In genomic region chr1:178209935-178210334, GRCh38 we compare ENCODE assay signal across 24 cellular contexts.
A peak's percentile ranks its signal among the peaks of the same experiment; 100 is the strongest.
DNase-seq lines count a peak whose midpoint lies in the region; ATAC-seq, FAIRE-seq and TF ChIP-seq lines count a peak whose summit lies in the region.
"Had no signal": no experiment of that assay in that cellular context is flagged by ENCODE, and none has a peak within 500 bp of the region (broad histone marks: within the 10 kb centered on the region; RNA-seq: fewer than 3 reads in every experiment).

No MANE protein-coding gene starts in this region.

- no peaks in the 10 kb centered on the region for H3K4me1 Mint-ChIP-seq in endodermal cell
- no peaks in the 10 kb centered on the region for H3K4me1 Mint-ChIP-seq in immature natural killer cell
- H3K4me1 Mint-ChIP-seq: CD14-positive monocyte; CD4-positive, alpha-beta memory T cell; CD4-positive, CD25-positive, alpha-beta regulatory T cell; CD8-positive, alpha-beta memory T cell had no signal

- TF ChIP-seq CTCF in SK-N-SH (IDR thresholded peaks at IDR 0.05) (no peak), HEK293 (tag by site-specific recombination; IDR thresholded peaks at IDR 0.05) (no peak), endodermal cell (conservative IDR thresholded peaks at IDR 0.05) (no peak), pancreas (IDR thresholded peaks at IDR 0.05) (no peak)

- H3K27ac Mint-ChIP-seq in endodermal cell (no peak overlapping the region), immature natural killer cell (no peak overlapping the region)
- H3K27ac Mint-ChIP-seq: CD14-positive monocyte; CD4-positive, alpha-beta memory T cell; CD4-positive, CD25-positive, alpha-beta regulatory T cell; CD8-positive, alpha-beta memory T cell had no signal

- no peak for TF ChIP-seq RAD21 in SK-N-SH (IDR thresholded peaks at IDR 0.05; ENCODE audit: low read length)

- no peak for TF ChIP-seq EP300 in SK-N-SH (IDR thresholded peaks at IDR 0.05; ENCODE audit: borderline replicate concordance in 1 of 2, low read depth in 1 of 2, low read length in 1 of 2)

- H3K9me3 Mint-ChIP-seq in endodermal cell: peaks cover 52% of the 10 kb centered on the region
- peaks cover 24 to 57% (median 33%) of the 10 kb centered on the region in 6 donors for H3K9me3 Mint-ChIP-seq in immature natural killer cell

- H3K9ac ChIP-seq in SK-N-SH (no peak overlapping the region), endodermal cell (ENCODE audit: extremely low read depth, low read length, poor library complexity, severe bottlenecking) (no peak overlapping the region)
- H3K9ac ChIP-seq: BLaER1 had no signal

- no peaks in the 10 kb centered on the region for H3K9me2 ChIP-seq in SK-N-SH

- H3K27ac ChIP-seq in SK-N-SH (ENCODE audit: low read depth in 2 of 2, low read length in 1 of 2) (no peak overlapping the region), HEK293 (ENCODE audit: extremely low read depth, low read depth, low read length) (no peak overlapping the region), endodermal cell (ENCODE audit: low read depth, low read length) (no peak overlapping the region), small intestine (ENCODE audit: low read depth in 1 of 2, low read length in 1 of 2) (no peak overlapping the region), pancreas (no peak overlapping the region)
- H3K27ac ChIP-seq: 22Rv1, BLaER1 had no signal

- WGBS in SK-N-SH (ENCODE audit: low lambda C conversion rate): 97% methylated on average over 1 of the region's 1 CpG
- WGBS in endodermal cell (ENCODE audit: insufficient coverage in 1 of 2, insufficient read length in 1 of 2), 2 experiments: 80 to 91% methylated on average over 1 of the region's 1 CpG
- WGBS in small intestine, 3 donors: 94 to 97% (median 96%) methylated on average over 1 of the region's 1 CpG
- 98 to 100% methylated on average over 1 of the region's 1 CpG for WGBS in pancreas, 2 donors

- intact Hi-C loops in pancreas (cut with DNase I): no loop called here

- DNase-seq in SK-N-SH: no peak
- no peak for DNase-seq in endodermal cell
- DNase-seq in small intestine: no peak
- no peak for DNase-seq in immature natural killer cell
- DNase-seq in pancreas: no peak
- DNase-seq: ACHN; BE2C; C1 segment of cervical spinal cord; Calu3; CD4-positive, alpha-beta memory T cell; CD4-positive, CD25-positive, alpha-beta regulatory T cell; CD8-positive, alpha-beta memory T cell; COR-L47; DMS79 treated with DMSO at 0.1 percent for 48 hours; GF-D8 had no signal

- no peak overlapping the region for H3K4me2 ChIP-seq in SK-N-SH
- H3K4me2 ChIP-seq: BLaER1 had no signal

- H3K4me1 ChIP-seq in SK-N-SH (ENCODE audit: control insufficient read depth in 1 of 2, insufficient read depth in 2 of 2, low read depth in 1 of 2, low read length in 1 of 2) (no peaks in the 10 kb centered on the region), HEK293 (ENCODE audit: control insufficient read depth, insufficient read depth, low read length) (no peaks in the 10 kb centered on the region), endodermal cell (ENCODE audit: control insufficient read depth, insufficient read depth, low read length) (no peaks in the 10 kb centered on the region), small intestine (ENCODE audit: control insufficient read depth in 2 of 2, insufficient read depth in 1 of 2, low read depth in 1 of 2, low read length in 1 of 2) (no peaks in the 10 kb centered on the region), pancreas (no peaks in the 10 kb centered on the region)
- H3K4me1 ChIP-seq: BE2C, BLaER1 had no signal

- H3K36me3 Mint-ChIP-seq in endodermal cell (ENCODE audit: low read depth) (peaks cover 34% of the 10 kb centered on the region), immature natural killer cell (peaks cover 0 to 3% (median 0%) of the 10 kb centered on the region in 3 donors)
- H3K36me3 Mint-ChIP-seq: CD4-positive, CD25-positive, alpha-beta regulatory T cell had no signal

- H2AFZ ChIP-seq in SK-N-SH (ENCODE audit: low read depth): no peak overlapping the region

- H3K4me3 Mint-ChIP-seq in endodermal cell: no peak overlapping the region
- no peak overlapping the region for H3K4me3 Mint-ChIP-seq in immature natural killer cell
- H3K4me3 Mint-ChIP-seq: CD14-positive monocyte; CD4-positive, alpha-beta memory T cell; CD4-positive, CD25-positive, alpha-beta regulatory T cell; CD8-positive, alpha-beta memory T cell had no signal

- H3K27me3 Mint-ChIP-seq in endodermal cell (ENCODE audit: insufficient read depth) (no peaks in the 10 kb centered on the region), immature natural killer cell (ENCODE audit: low read depth in 3 of 3) (no peaks in the 10 kb centered on the region)
- H3K27me3 Mint-ChIP-seq: CD4-positive, alpha-beta memory T cell; CD4-positive, CD25-positive, alpha-beta regulatory T cell; CD8-positive, alpha-beta memory T cell had no signal

- POLR2A ChIA-PET in SK-N-SH (lab: Yijun Ruan, JAX): no interaction called here
- POLR2A ChIA-PET in HEK293 (lab: Yijun Ruan, JAX): no interaction called here

- no peaks in the 10 kb centered on the region for H3K27me3 ChIP-seq in SK-N-SH (ENCODE audit: insufficient read depth)
- H3K27me3 ChIP-seq in endodermal cell (ENCODE audit: control insufficient read depth, insufficient read depth, low read length, poor library complexity, severe bottlenecking): no peaks in the 10 kb centered on the region
- no peaks in the 10 kb centered on the region for H3K27me3 ChIP-seq in small intestine (ENCODE audit: control insufficient read depth in 2 of 2, insufficient read depth in 2 of 2, low read length in 2 of 2)
- no peaks in the 10 kb centered on the region for H3K27me3 ChIP-seq in pancreas
- H3K27me3 ChIP-seq: BE2C, BLaER1 had no signal

- no peak for ATAC-seq in SK-N-SH treated with all-trans-retinoic acid at 6 μM for 48 hours
- no peak for ATAC-seq in pancreas
- ATAC-seq in GM21825 (IDR thresholded peaks at IDR 0.05; ENCODE audit: unreplicated experiment): no peak

- no peaks in the 10 kb centered on the region for H3F3A ChIP-seq in SK-N-SH (replicated peaks; ENCODE audit: insufficient read depth)

- FAIRE-seq in small intestine (lab: Jason Lieb, UNC) (peak; percentile 26), pancreas (lab: Jason Lieb, UNC) (no peak)
- FAIRE-seq: G401.6, GM12891, GM19239 had no signal

- peaks cover 0 to 27% of the 10 kb centered on the region in 2 experiments for H3K36me3 ChIP-seq in SK-N-SH (replicated peaks in 1 of 2; ENCODE audit: control insufficient read depth in 1 of 2, insufficient read depth in 2 of 2, low read length in 1 of 2)
- H3K36me3 ChIP-seq in HEK293 (ENCODE audit: control insufficient read depth in 2 of 2, insufficient read depth in 1 of 2, low read length in 2 of 2): no peaks in the 10 kb centered on the region
- H3K36me3 ChIP-seq in endodermal cell (ENCODE audit: control insufficient read depth, insufficient read depth, low read length): no peaks in the 10 kb centered on the region
- no peaks in the 10 kb centered on the region for H3K36me3 ChIP-seq in small intestine (ENCODE audit: control insufficient read depth in 2 of 2, insufficient read depth in 2 of 2, low read length in 2 of 2)
- H3K36me3 ChIP-seq in pancreas: peaks cover 0 to 2% (median 0%) of the 10 kb centered on the region in 3 donors
- H3K36me3 ChIP-seq: BE2C, BLaER1 had no signal

- CTCF ChIA-PET in SK-N-SH (lab: Yijun Ruan, JAX): no interaction called here
- CTCF ChIA-PET in HEK293 (lab: Yijun Ruan, JAX): interaction anchor here (1.6 kb wide), 1 partner anchor 9 kb away, joined by 3 read pairs; no protein-coding TSS in a partner anchor

- H4K20me1 ChIP-seq in SK-N-SH (ENCODE audit: insufficient read depth): no peaks in the 10 kb centered on the region
- H4K20me1 ChIP-seq: BLaER1 had no signal

- H3K4me3 ChIP-seq in SK-N-SH (ENCODE audit: low read depth in 2 of 2, low read length in 1 of 2) (no peak overlapping the region), HEK293 (ENCODE audit: low read depth, low read length) (no peak overlapping the region), endodermal cell (ENCODE audit: low read length) (peak overlapping the region; percentile 2), small intestine (ENCODE audit: low read depth in 1 of 2, low read length in 2 of 2) (no peak overlapping the region), pancreas (no peak overlapping the region)
- H3K4me3 ChIP-seq: BLaER1 had no signal

- peaks cover 27% of the 10 kb centered on the region for H3K79me2 ChIP-seq in SK-N-SH (ENCODE audit: insufficient read depth)

- H3K9me3 ChIP-seq in SK-N-SH (peaks cover 16% of the 10 kb centered on the region; the same call in 1 of the 2 replicates), HEK293 (ENCODE audit: control insufficient read depth, insufficient read depth, low read depth, low read length) (no peaks in the 10 kb centered on the region; the same call in 1 of the 2 replicates), endodermal cell (ENCODE audit: control insufficient read depth, low read length) (peaks cover 47% of the 10 kb centered on the region), small intestine (ENCODE audit: control insufficient read depth, low read depth) (no peaks in the 10 kb centered on the region), pancreas (no peaks in the 10 kb centered on the region)
- H3K9me3 ChIP-seq: BE2C had no signal

TF ChIP-seq in SK-N-SH treated with all-trans-retinoic acid at 6 μM for 48 hours, 23 proteins besides CTCF, POLR2A, EP300 and RAD21:
- TF ChIP-seq ZFP30 (CRISPR knock-in tag; IDR thresholded peaks at IDR 0.05) (peak; percentile 96), ZC3H10 (CRISPR knock-in tag; IDR thresholded peaks at IDR 0.05) (no peak)
TF ChIP-seq in SK-N-SH treated with all-trans-retinoic acid at 6 μM for 48 hours: peak in this region for 1.

TF ChIP-seq in SK-N-SH, 30 proteins besides CTCF, POLR2A, EP300 and RAD21:
- TF ChIP-seq RCOR1 (IDR thresholded peaks at IDR 0.05; ENCODE audit: low read length) (no peak), FOXJ3 (CRISPR knock-in tag; IDR thresholded peaks at IDR 0.05) (no peak), MEF2A (IDR thresholded peaks at IDR 0.05; ENCODE audit: borderline replicate concordance, low read depth) (no peak), YY1 (IDR thresholded peaks at IDR 0.05; ENCODE audit: low read depth) (no peak), GABPA (IDR thresholded peaks at IDR 0.05; ENCODE audit: low read depth) (no peak)

TF ChIP-seq in HEK293, 187 proteins besides CTCF, POLR2A, EP300 and RAD21 (continues in another document):
- TF ChIP-seq SALL2 (tag by site-specific recombination; IDR thresholded peaks at IDR 0.05; ENCODE audit: borderline replicate concordance) (no peak), ZNF639 (tag by site-specific recombination; IDR thresholded peaks at IDR 0.05) (no peak)
